Comparison of ENCODE assay signal across 7 cellular contexts in genomic region chr17:32118088-32118487, GRCh38. TPM values are rescaled to one million over a fixed set of nuclear protein-coding genes. Genes with fewer than 3 reads are reported as not detected.
A peak's percentile ranks its signal among the peaks of the same experiment; 100 is the strongest.
DNase-seq lines count a peak whose midpoint lies in the region; ATAC-seq and TF ChIP-seq lines count a peak whose summit lies in the region.
"Not testable (repeated sequence)": the region's sequence is repeated elsewhere in the genome, so short reads cannot be mapped to it uniquely, and the experiment has no call there.

No MANE protein-coding gene starts in this region.

- not testable (repeated sequence) for TF ChIP-seq EP300 in stomach (IDR thresholded peaks at IDR 0.05)

- TF ChIP-seq POLR2A in stomach (IDR thresholded peaks at IDR 0.05) = not testable (repeated sequence)

- H3K36me3 ChIP-seq in endodermal cell (ENCODE audit: control insufficient read depth, insufficient read depth, low read length); neural progenitor cell; stomach: not testable (repeated sequence)

- WGBS in endodermal cell (ENCODE audit: insufficient coverage in 1 of 2, insufficient read length in 1 of 2), 2 experiments = 94% methylated on average over 3 of the region's 3 CpGs; no CpG with 5 or more reads in 1 of the 2 experiments
- WGBS in stomach, 5 donors = 89 to 97% (median 96%) methylated on average over 3 of the region's 3 CpGs

- H3F3A ChIP-seq in neural progenitor cell (ENCODE audit: low read depth) = not testable (repeated sequence)

- intact Hi-C loops in stomach (cut with DNase I; ENCODE audit: low total_unique reads) = not testable (repeated sequence)

- H3K27me3 Mint-ChIP-seq in activated T-helper 17 cell treated with anti-CD3 and anti-CD28 coated beads, Interleukin-2, amount 50 U/mL, for 72 hours; endodermal cell (ENCODE audit: insufficient read depth); neural progenitor cell (ENCODE audit: insufficient read depth, low read depth): not testable (repeated sequence)

- H3K4me3 ChIP-seq in endodermal cell (ENCODE audit: low read length); neural progenitor cell; stomach: not testable (repeated sequence)

- H3K36me3 Mint-ChIP-seq in activated T-helper 17 cell treated with anti-CD3 and anti-CD28 coated beads, Interleukin-2, amount 50 U/mL, for 72 hours (ENCODE audit: low read depth); endodermal cell (ENCODE audit: low read depth); neural progenitor cell: not testable (repeated sequence)

- H4K20me1 ChIP-seq in neural progenitor cell (ENCODE audit: low read depth) = not testable (repeated sequence)

- H3K4me1 ChIP-seq in endodermal cell (ENCODE audit: control insufficient read depth, insufficient read depth, low read length) (peaks cover 11% of the 10 kb centered on the region), neural progenitor cell (peaks cover 12% of the 10 kb centered on the region)
- not testable (repeated sequence) for H3K4me1 ChIP-seq in stomach

- not testable (repeated sequence) for H3K27ac Mint-ChIP-seq in activated T-helper 17 cell treated with anti-CD3 and anti-CD28 coated beads, Interleukin-2, amount 50 U/mL, for 72 hours; endodermal cell
- peak overlapping the region; percentile 42 for H3K27ac Mint-ChIP-seq in neural progenitor cell

- DNase-seq in activated effector memory CD4-positive, alpha-beta T cell treated with anti-CD3 and anti-CD28 coated beads, Interleukin-2, amount 50 U/mL, for 16 hours = peak; percentile 53
- DNase-seq in endodermal cell = peak; percentile 26
- not testable (repeated sequence) for DNase-seq in neural progenitor cell (ENCODE audit: low spot score)
- peak; percentile 13 for DNase-seq in stimulated activated CD8-positive, alpha-beta memory T cell treated with anti-CD3 and anti-CD28 coated beads, Interleukin-4, amount 100 ng/mL, for 48 hours
- DNase-seq in stomach = peak; percentile 2

- not testable (repeated sequence) for H3K9me3 Mint-ChIP-seq in activated T-helper 17 cell treated with anti-CD3 and anti-CD28 coated beads, Interleukin-2, amount 50 U/mL, for 72 hours; endodermal cell; neural progenitor cell

- not testable (repeated sequence) for H3K4me2 ChIP-seq in neural progenitor cell

- H3K79me2 ChIP-seq in neural progenitor cell (ENCODE audit: low read depth) = not testable (repeated sequence)

- not testable (repeated sequence) for H3K27ac ChIP-seq in endodermal cell (ENCODE audit: low read depth, low read length); neural progenitor cell; stomach

- TF ChIP-seq CTCF in endodermal cell (conservative IDR thresholded peaks at IDR 0.05); neural progenitor cell (IDR thresholded peaks at IDR 0.05); stomach (IDR thresholded peaks at IDR 0.05): not testable (repeated sequence)

- not testable (repeated sequence) for H3K27me3 ChIP-seq in endodermal cell (ENCODE audit: control insufficient read depth, insufficient read depth, low read length, poor library complexity, severe bottlenecking); neural progenitor cell; stomach

- H3K4me1 Mint-ChIP-seq in activated T-helper 17 cell treated with anti-CD3 and anti-CD28 coated beads, Interleukin-2, amount 50 U/mL, for 72 hours = not testable (repeated sequence)
- H3K4me1 Mint-ChIP-seq in endodermal cell (peaks cover 11% of the 10 kb centered on the region), neural progenitor cell (peaks cover 32% of the 10 kb centered on the region)

- peak overlapping the region; percentile 15 for H3K4me3 Mint-ChIP-seq in activated T-helper 17 cell treated with anti-CD3 and anti-CD28 coated beads, Interleukin-2, amount 50 U/mL, for 72 hours
- not testable (repeated sequence) for H3K4me3 Mint-ChIP-seq in endodermal cell, neural progenitor cell

- not testable (repeated sequence) for H3K9me3 ChIP-seq in endodermal cell (ENCODE audit: control insufficient read depth, low read length); neural progenitor cell (ENCODE audit: low read depth); stomach

- H2AFZ ChIP-seq in neural progenitor cell (replicated peaks) = not testable (repeated sequence)

- not testable (repeated sequence) for H3K9ac ChIP-seq in endodermal cell (ENCODE audit: extremely low read depth, low read length, poor library complexity, severe bottlenecking); neural progenitor cell

- not testable (repeated sequence) for ATAC-seq in SK-N-SH treated with all-trans-retinoic acid at 6 μM for 48 hours; activated T-helper 17 cell treated with anti-CD3 and anti-CD28 coated beads, Interleukin-2, amount 50 U/mL, for 72 hours (replicated peaks)

TF ChIP-seq in SK-N-SH treated with all-trans-retinoic acid at 6 μM for 48 hours, 23 proteins besides CTCF, POLR2A, EP300 and RAD21:
- TF ChIP-seq ZNF70 (CRISPR knock-in tag; IDR thresholded peaks at IDR 0.05) = peak; percentile 91

RNA-seq across cellular contexts. Expression of gene RHOT1, which starts 24.2 kb away (rescaled TPM):
- 10 to 100 TPM; 19.5 to 26.2 TPM for total RNA-seq in activated T-helper 17 cell treated with anti-CD3 and anti-CD28 coated beads, Interleukin-2, amount 50 U/mL, for 72 hours
- total RNA-seq in endodermal cell (10 to 100 TPM; 30.0 to 35.7 TPM), neural progenitor cell (ENCODE audit: low replicate concordance) (43.7 and 76.4 TPM in 2 replicates), stomach (100 to 1,000 TPM in 1 of 5 donors, 10 to 100 TPM in 3, 1 to 10 TPM in 1; 7.0 to 219 (median 80.0) TPM)
- polyA plus RNA-seq in endodermal cell (2013, experiment 1 of 2) = 47.5 TPM
- 44.7 TPM for polyA plus RNA-seq in endodermal cell (2013, experiment 2 of 2)
- polyA plus RNA-seq in stomach = 10 to 100 TPM; 28.0 to 41.5 (median 32.5) TPM
